ENCODE assay signal across 1 cellular context in the genomic region with DNA sequence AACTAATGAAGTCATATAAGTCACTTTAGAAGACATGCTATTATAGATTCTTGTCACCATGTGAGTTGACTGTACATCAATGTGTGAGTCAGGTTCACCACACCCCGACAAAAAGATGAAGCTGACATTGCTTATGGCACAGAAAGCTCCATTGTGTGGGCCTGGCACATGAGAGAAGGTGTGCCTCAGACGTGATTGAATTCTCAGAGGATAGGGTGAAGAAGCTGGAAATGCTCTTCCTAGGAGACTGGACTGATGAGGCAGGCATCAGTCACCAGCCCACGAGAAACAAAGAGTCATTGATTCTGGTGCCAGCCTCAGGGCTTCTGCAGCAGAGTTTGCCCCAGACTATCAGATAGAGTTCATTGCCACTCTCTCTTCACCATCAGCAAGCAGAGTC.
TF ChIP-seq lines count a peak whose summit lies in the region.

No MANE protein-coding gene starts in this region.

TF ChIP-seq in H1, 55 proteins besides CTCF, POLR2A, EP300 and RAD21:
- TF ChIP-seq GTF2F1 (IDR thresholded peaks at IDR 0.05; ENCODE audit: borderline replicate concordance, low read depth, low read length) (no peak), KDM1A (IDR thresholded peaks at IDR 0.05; ENCODE audit: borderline replicate concordance, low read length) (no peak), CTBP2 (IDR thresholded peaks at IDR 0.05; ENCODE audit: borderline replicate concordance, insufficient read depth, insufficient read length, low read length) (no peak), SUZ12 (IDR thresholded peaks at IDR 0.05; ENCODE audit: low read length) (no peak), ASH2L (IDR thresholded peaks at IDR 0.05; ENCODE audit: low read length) (no peak), SP1 (IDR thresholded peaks at IDR 0.05; ENCODE audit: low read depth, low read length) (no peak), BCL11A (IDR thresholded peaks at IDR 0.05; ENCODE audit: low read depth in 2 of 2, low read length in 2 of 2) (no peak), TCF12 (IDR thresholded peaks at IDR 0.05; ENCODE audit: low read depth, low read length) (no peak), GABPA (IDR thresholded peaks at IDR 0.05; ENCODE audit: borderline replicate concordance, insufficient read depth, low read length) (no peak)
- TF ChIP-seq, protein P1, sequence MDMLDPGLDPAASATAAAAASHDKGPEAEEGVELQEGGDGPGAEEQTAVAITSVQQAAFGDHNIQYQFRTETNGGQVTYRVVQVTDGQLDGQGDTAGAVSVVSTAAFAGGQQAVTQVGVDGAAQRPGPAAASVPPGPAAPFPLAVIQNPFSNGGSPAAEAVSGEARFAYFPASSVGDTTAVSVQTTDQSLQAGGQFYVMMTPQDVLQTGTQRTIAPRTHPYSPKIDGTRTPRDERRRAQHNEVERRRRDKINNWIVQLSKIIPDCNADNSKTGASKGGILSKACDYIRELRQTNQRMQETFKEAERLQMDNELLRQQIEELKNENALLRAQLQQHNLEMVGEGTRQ (IDR thresholded peaks at IDR 0.05; ENCODE audit: low read length) = no peak
